In genomic region chr17:19533036-19533717, GRCh38 we compare ENCODE assay signal across 9 cellular contexts. TPM values are rescaled to one million over a fixed set of nuclear protein-coding genes. Genes with fewer than 3 reads are reported as not detected.
DNase-seq lines count a peak whose midpoint lies in the region; ATAC-seq, FAIRE-seq and TF ChIP-seq lines count a peak whose summit lies in the region.
"Had no signal": no experiment of that assay in that cellular context is flagged by ENCODE, and none has a peak within 500 bp of the region (broad histone marks: within the 10 kb centered on the region; RNA-seq: fewer than 3 reads in every experiment).

No MANE protein-coding gene starts in this region.

- H3F3A ChIP-seq in neural cell (ENCODE audit: insufficient read depth, low read length, poor library complexity, severe bottlenecking), result no peaks in the 10 kb centered on the region

- H3K4me3 ChIP-seq in endothelial cell of umbilical vein (replicated peaks in 1 of 3; ENCODE audit: insufficient read depth in 1 of 3, low read depth in 1 of 3, low read length in 3 of 3) (peak overlapping the region; percentile 36 to 88 (median 58)), neural cell (ENCODE audit: low read length) (peak overlapping the region; percentile 63)

- H3K9ac ChIP-seq in endothelial cell of umbilical vein (replicated peaks; ENCODE audit: extremely low read depth, insufficient read depth, low read length) (no peak overlapping the region), neural cell (ENCODE audit: low read length) (no peak overlapping the region)

- no peak for TF ChIP-seq EP300 in neural cell (conservative IDR thresholded peaks at IDR 0.05; ENCODE audit: poor library complexity, severe bottlenecking)

- no peak for FAIRE-seq in endothelial cell of umbilical vein (lab: Jason Lieb, UNC)

- POLR2A ChIA-PET in endothelial cell of umbilical vein (lab: Charles Lee), result no interaction called here

- peak overlapping the region; percentile 43 for H3K4me3 Mint-ChIP-seq in stimulated activated naive CD8-positive, alpha-beta T cell treated with anti-CD3 and anti-CD28 coated beads, Interleukin-15, Interleukin-2, amounts not matched to agents 100 ng/mL and 50 ng/mL, for 24 hours

- CTCF ChIA-PET in endothelial cell of umbilical vein (lab: Charles Lee), result interaction anchor here (0.8 to 1.4 kb wide), 3 partner anchors 20 to 171 kb away, joined by 3 to 5 read pairs (median 4); partner anchors contain the start of genes ALDH3A2 and B9D1

- TF ChIP-seq POLR2A in endothelial cell of umbilical vein (IDR thresholded peaks at IDR 0.05; ENCODE audit: low read depth, low read length), result no peak

- no peaks in the 10 kb centered on the region for H3K27me3 ChIP-seq in endothelial cell of umbilical vein (ENCODE audit: control insufficient read depth in 2 of 2, insufficient read depth in 2 of 2, low read length in 2 of 2)
- peaks cover 35% of the 10 kb centered on the region for H3K27me3 ChIP-seq in neural cell (ENCODE audit: insufficient read depth, low read depth, low read length)

- H2AFZ ChIP-seq in endothelial cell of umbilical vein (ENCODE audit: low read depth, low read length) (peak overlapping the region; percentile 93), neural cell (ENCODE audit: low read depth, low read length) (no peak overlapping the region)

- H3K4me2 ChIP-seq in endothelial cell of umbilical vein (ENCODE audit: insufficient read depth, low read length) (peak overlapping the region; percentile 89), neural cell (ENCODE audit: low read length) (no peak overlapping the region)

- H3K36me3 ChIP-seq in endothelial cell of umbilical vein (ENCODE audit: control insufficient read depth in 2 of 2, extremely low read depth in 1 of 2, insufficient read depth in 2 of 2, low read length in 2 of 2) (no peaks in the 10 kb centered on the region), neural cell (ENCODE audit: insufficient read depth, low read length) (no peaks in the 10 kb centered on the region)

- ATAC-seq in stimulated activated naive CD8-positive, alpha-beta T cell treated with anti-CD3 and anti-CD28 coated beads, Interleukin-15, Interleukin-2, amounts not matched to agents 100 U/mL and 50 U/mL, for 24 hours, result no peak
- ATAC-seq in GM21367 (IDR thresholded peaks at IDR 0.05; ENCODE audit: unreplicated experiment) (no peak), esophagus mucosa (no peak), HG03159 (IDR thresholded peaks at IDR 0.05; ENCODE audit: unreplicated experiment) (no peak)

- no peaks in the 10 kb centered on the region for H3K36me3 Mint-ChIP-seq in stimulated activated naive CD8-positive, alpha-beta T cell treated with anti-CD3 and anti-CD28 coated beads, Interleukin-15, Interleukin-2, amounts not matched to agents 100 ng/mL and 50 ng/mL, for 24 hours (ENCODE audit: low read depth)

- peaks cover 52% of the 10 kb centered on the region for H3K27me3 Mint-ChIP-seq in stimulated activated naive CD8-positive, alpha-beta T cell treated with anti-CD3 and anti-CD28 coated beads, Interleukin-15, Interleukin-2, amounts not matched to agents 100 ng/mL and 50 ng/mL, for 24 hours

- H3K9me2 ChIP-seq in neural cell (ENCODE audit: insufficient read depth, low read length), result no peaks in the 10 kb centered on the region

- no peaks in the 10 kb centered on the region for H3K79me2 ChIP-seq in endothelial cell of umbilical vein (ENCODE audit: control insufficient read depth, insufficient read depth, low read length)
- H3K79me2 ChIP-seq in neural cell (replicated peaks; ENCODE audit: insufficient read depth, low read length), result no peaks in the 10 kb centered on the region

- no peak overlapping the region for H3K27ac Mint-ChIP-seq in stimulated activated naive CD8-positive, alpha-beta T cell treated with anti-CD3 and anti-CD28 coated beads, Interleukin-15, Interleukin-2, amounts not matched to agents 100 ng/mL and 50 ng/mL, for 24 hours

- no peaks in the 10 kb centered on the region for H3K9me3 Mint-ChIP-seq in stimulated activated naive CD8-positive, alpha-beta T cell treated with anti-CD3 and anti-CD28 coated beads, Interleukin-15, Interleukin-2, amounts not matched to agents 100 ng/mL and 50 ng/mL, for 24 hours

- H4K20me1 ChIP-seq in endothelial cell of umbilical vein (replicated peaks; ENCODE audit: control insufficient read depth, extremely low read depth, insufficient read depth, low read length) (no peaks in the 10 kb centered on the region), neural cell (ENCODE audit: insufficient read depth) (no peaks in the 10 kb centered on the region)

- H3K4me1 ChIP-seq in endothelial cell of umbilical vein (ENCODE audit: control insufficient read depth, extremely low read depth, insufficient read depth, low read length), result peaks cover 8% of the 10 kb centered on the region

- dilution Hi-C loops in endothelial cell of umbilical vein (cut with MboI; ENCODE audit: extremely low pct_ligation_motif_present, low sequenced_read_pairs), result no loop called here

- no peak overlapping the region for H3K27ac ChIP-seq in endothelial cell of umbilical vein (ENCODE audit: insufficient read depth, low read depth, low read length)
- H3K27ac ChIP-seq in neural cell (ENCODE audit: low read length), result no peak overlapping the region

- DNase-seq in stimulated activated naive CD8-positive, alpha-beta T cell treated with anti-CD3 and anti-CD28 coated beads, Interleukin-15, Interleukin-2, amounts not matched to agents 100 U/mL and 50 U/mL, for 24 hours, result no peak
- DNase-seq in endothelial cell of umbilical vein (ENCODE audit: low read depth, low spot score), result peak; percentile 12
- DNase-seq in dedifferentiated amniotic fluid mesenchymal stem cell (ENCODE audit: extremely low spot score), result no peak
- DNase-seq: T1000 had no signal

- no peaks in the 10 kb centered on the region for H3K9me3 ChIP-seq in endothelial cell of umbilical vein (replicated peaks; ENCODE audit: control insufficient read depth, insufficient read depth, low read length)
- no peaks in the 10 kb centered on the region for H3K9me3 ChIP-seq in neural cell (ENCODE audit: low read length)

- no peak for TF ChIP-seq RAD21 in neural cell (conservative IDR thresholded peaks at IDR 0.05)

- no peak for TF ChIP-seq CTCF in endothelial cell of umbilical vein (IDR thresholded peaks at IDR 0.05; ENCODE audit: extremely low read depth in 1 of 2, insufficient read depth in 1 of 2, low read depth in 1 of 2, low read length in 2 of 2)
- TF ChIP-seq CTCF in neural cell (IDR thresholded peaks at IDR 0.05; ENCODE audit: poor library complexity, severe bottlenecking), result no peak

- intact Hi-C loops in endothelial cell of umbilical vein (cut with micrococcal nuclease), result no loop called here

- H3K4me1 Mint-ChIP-seq in stimulated activated naive CD8-positive, alpha-beta T cell treated with anti-CD3 and anti-CD28 coated beads, Interleukin-15, Interleukin-2, amounts not matched to agents 100 ng/mL and 50 ng/mL, for 24 hours (ENCODE audit: low read depth), result peaks cover 13% of the 10 kb centered on the region

- no peaks in the 10 kb centered on the region for H3K9me1 ChIP-seq in endothelial cell of umbilical vein (replicated peaks; ENCODE audit: control insufficient read depth, extremely low read depth, insufficient read depth, low read length)

- no TSS peak for BruUV-seq in endothelial cell of umbilical vein (replicated peaks; lab: Mats Ljungman, UMichigan)

TF ChIP-seq in endothelial cell of umbilical vein, 7 proteins besides CTCF, POLR2A, EP300 and RAD21:
- TF ChIP-seq JUN (IDR thresholded peaks at IDR 0.05; ENCODE audit: borderline replicate concordance, insufficient read depth, insufficient read length, low read depth) (no peak), GATA2 (IDR thresholded peaks at IDR 0.05; ENCODE audit: insufficient read depth, insufficient read length, low read depth, low read length) (no peak), POLR2AphosphoS5 (IDR thresholded peaks at IDR 0.05; ENCODE audit: insufficient read depth, low read depth, low read length) (no peak), FOS (IDR thresholded peaks at IDR 0.05; ENCODE audit: borderline replicate concordance, insufficient read depth, low read length) (no peak), EZH2 (IDR thresholded peaks at IDR 0.05; ENCODE audit: borderline replicate concordance, low read depth, low read length, severe bottlenecking) (no peak)

TF ChIP-seq in neural cell, 6 proteins besides CTCF, POLR2A, EP300 and RAD21 (continues in another document):
- TF ChIP-seq MXI1 (conservative IDR thresholded peaks at IDR 0.05; ENCODE audit: poor library complexity, severe bottlenecking) (no peak), POLR2AphosphoS5 (IDR thresholded peaks at IDR 0.05) (no peak), TAF1 (IDR thresholded peaks at IDR 0.05; ENCODE audit: low read depth) (no peak)

RNA-seq across cellular contexts. Expression of gene SLC47A1, which starts 0.5 kb away (rescaled TPM):
- total RNA-seq in endothelial cell of umbilical vein, result 0.90 and 3.3 TPM in 2 replicates
- polyA plus RNA-seq in endothelial cell of umbilical vein, result 6.9 and 8.0 TPM in 2 replicates
- polyA plus RNA-seq in endothelial cell of umbilical vein (2011; cell fraction: cytosol; rRNA removed), result 4.4 and 4.8 TPM in 2 replicates
- 6.5 and 6.8 TPM in 2 replicates for polyA plus RNA-seq in endothelial cell of umbilical vein (2011; cell fraction: nucleus; rRNA removed)
- polyA plus RNA-seq in endothelial cell of umbilical vein (2012), result 7.5 and 7.7 TPM in 2 replicates
- polyA minus RNA-seq in endothelial cell of umbilical vein, result 9.4 and 16.0 TPM in 2 replicates
- 3.3 TPM for polyA minus RNA-seq in endothelial cell of umbilical vein (2011; cell fraction: cytosol; rRNA and poly(A)+ RNA removed)
- polyA minus RNA-seq in endothelial cell of umbilical vein (2011; cell fraction: nucleus; rRNA and poly(A)+ RNA removed), result 2.7 and 2.9 TPM in 2 replicates
- not detected in 2 replicates for polyA plus RNA-seq in neural cell
- polyA minus RNA-seq in neural cell, result not detected in 2 replicates
- 2.7 TPM for total RNA-seq in esophagus mucosa
